13 cellular contexts compared by ENCODE assay signal in the genomic region with DNA sequence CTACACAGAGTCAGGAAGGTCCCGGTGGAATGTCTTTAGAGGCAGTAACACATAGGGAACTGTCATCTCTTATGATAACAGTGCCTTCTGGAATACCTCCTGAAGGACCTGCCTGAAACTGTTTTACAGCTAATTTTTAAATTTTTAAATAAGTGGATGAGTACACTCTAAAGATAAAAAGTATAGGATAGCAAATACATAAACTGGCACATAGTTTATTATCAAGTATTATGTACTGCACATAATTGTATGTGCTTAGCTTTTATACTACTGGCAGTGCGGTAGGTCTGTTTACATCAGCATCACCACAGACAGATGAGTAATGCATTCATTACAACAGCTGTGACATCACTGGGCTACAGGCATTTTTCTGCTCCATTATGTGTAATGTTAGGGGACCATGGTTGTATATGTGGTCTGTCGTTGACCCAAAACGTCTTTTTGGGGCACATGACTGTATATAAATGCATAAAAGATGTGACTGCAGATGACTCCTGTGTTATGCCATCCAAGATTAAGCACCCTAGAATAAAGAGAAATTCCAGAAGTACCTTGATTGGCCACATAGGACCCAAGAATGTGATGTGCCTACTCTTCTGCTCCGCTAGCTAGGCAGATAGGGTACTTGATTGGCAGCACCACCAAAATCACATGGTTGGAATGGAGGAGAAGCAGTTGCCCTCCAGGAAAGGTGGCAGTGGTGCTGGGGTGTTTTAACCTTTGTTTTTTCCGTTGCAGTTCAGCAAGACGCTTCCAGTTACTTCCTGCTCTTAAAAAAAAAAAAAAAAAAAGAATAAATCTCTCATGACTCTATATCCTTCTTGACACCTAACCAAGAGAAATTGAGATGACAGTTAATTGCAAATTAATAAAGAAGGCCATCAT. TPM values are rescaled to one million over a fixed set of nuclear protein-coding genes. Genes with fewer than 3 reads are reported as not detected.
DNase-seq lines count a peak whose midpoint lies in the region; ATAC-seq and TF ChIP-seq lines count a peak whose summit lies in the region.
"Had no signal": no experiment of that assay in that cellular context is flagged by ENCODE, and none has a peak within 500 bp of the region (broad histone marks: within the 10 kb centered on the region; RNA-seq: fewer than 3 reads in every experiment).

No MANE protein-coding gene starts in this region.

- peak overlapping the region; percentile 74 to 91 (median 82) for H3K27ac Mint-ChIP-seq in naive thymus-derived CD4-positive, alpha-beta T cell

- peaks cover 0 to 3% (median 0%) of the 10 kb centered on the region in 5 donors for H3K27me3 Mint-ChIP-seq in naive thymus-derived CD4-positive, alpha-beta T cell
- H3K27me3 Mint-ChIP-seq: natural killer cell treated with Interleukin-12 subunit alpha and Interleukin-12 subunit beta and Interleukin-15 and Interleukin-18, amount 100 ng/mL, for 72 hours had no signal

- intact Hi-C loops in IMR-90 (cut with micrococcal nuclease) = no loop called here
- intact Hi-C loops in naive thymus-derived CD4-positive, alpha-beta T cell (cut with micrococcal nuclease) = loop anchor here (10.0 kb wide), 7 partner anchors 340 to 1970 kb away; partner anchors contain the start of genes DNAJB11 (in 2 of the 2), C3orf70 (in 1 of the 2), EIF4A2 (in 1 of the 2) and KLHL24 (in 1 of the 2)

- peak overlapping the region; percentile 84 for H2AK5ac ChIP-seq in IMR-90 (ENCODE audit: low read depth, low read length)

- peaks cover 16 to 30% (median 22%) of the 10 kb centered on the region in 5 donors for H3K36me3 Mint-ChIP-seq in naive thymus-derived CD4-positive, alpha-beta T cell
- H3K36me3 Mint-ChIP-seq: natural killer cell treated with Interleukin-12 subunit alpha and Interleukin-12 subunit beta and Interleukin-15 and Interleukin-18, amount 100 ng/mL, for 72 hours had no signal

- peaks cover 0 to 5% (median 0%) of the 10 kb centered on the region in 11 donors for H3K9me3 Mint-ChIP-seq in naive thymus-derived CD4-positive, alpha-beta T cell
- H3K9me3 Mint-ChIP-seq: natural killer cell treated with Interleukin-12 subunit alpha and Interleukin-12 subunit beta and Interleukin-15 and Interleukin-18, amount 100 ng/mL, for 72 hours had no signal

- H3K4me1 ChIP-seq in SK-N-SH (ENCODE audit: control insufficient read depth in 1 of 2, insufficient read depth in 2 of 2, low read depth in 1 of 2, low read length in 1 of 2) = peaks cover 0 to 7% of the 10 kb centered on the region in 2 experiments; a peak in 3 of 4 replicates
- peaks cover 8% of the 10 kb centered on the region for H3K4me1 ChIP-seq in IMR-90 (ENCODE audit: control insufficient read depth, insufficient read depth, low read length)
- peaks cover 15 to 51% of the 10 kb centered on the region in 2 donors for H3K4me1 ChIP-seq in naive thymus-derived CD4-positive, alpha-beta T cell (ENCODE audit: control insufficient read depth in 2 of 2, insufficient read depth in 2 of 2, low read length in 2 of 2)

- H4K91ac ChIP-seq in IMR-90 (ENCODE audit: insufficient read depth, low read depth, low read length) = no peak overlapping the region

- no TSS peak for BruUV-seq in IMR-90 (replicated peaks; lab: Mats Ljungman, UMichigan)

- no peak overlapping the region for H2AK9ac ChIP-seq in IMR-90 (replicated peaks; ENCODE audit: low read depth, low read length, poor library complexity)

- no peak overlapping the region; the same call in 1 of the 2 replicates for H3K14ac ChIP-seq in IMR-90 (replicated peaks; ENCODE audit: low read depth, low read length)

- peak overlapping the region; percentile 71; the same call in 1 of the 2 replicates for H3K4ac ChIP-seq in IMR-90 (ENCODE audit: low read depth, low read length)

- DNase-seq in SK-N-SH = no peak
- peak; percentile 96 for DNase-seq in IMR-90
- DNase-seq in amniotic epithelial cell (ENCODE audit: low read depth) = peak; percentile 89
- peak in 7 of 9 donors; percentile 12 to 74 (median 34) for DNase-seq in naive thymus-derived CD4-positive, alpha-beta T cell
- no peak for DNase-seq in DMS79 (lab: John Stamatoyannopoulos, UW)
- no peak for DNase-seq in pons (ENCODE audit: low spot score)
- DNase-seq: NCI-H1694; Right ventricle myocardium superior; stimulated activated CD4-positive, alpha-beta T cell treated with anti-CD3 and anti-CD28 coated beads, Interleukin-4, amount 100 ng/mL, for 1 hour; transverse colon had no signal

- H2BK20ac ChIP-seq in IMR-90 (ENCODE audit: low read depth, low read length) = peak overlapping the region; percentile 54

- H2BK15ac ChIP-seq in IMR-90 (ENCODE audit: low read depth, low read length) = peak overlapping the region; percentile 29; the same call in 1 of the 3 replicates

- peak overlapping the region; percentile 40; the same call in 1 of the 2 replicates for H2BK120ac ChIP-seq in IMR-90 (ENCODE audit: low read depth, low read length)

- H2AFZ ChIP-seq in SK-N-SH (ENCODE audit: low read depth) (no peak overlapping the region), IMR-90 (replicated peaks; ENCODE audit: low read length, poor library complexity) (no peak overlapping the region)

- peaks cover 32% of the 10 kb centered on the region for H3K79me2 ChIP-seq in SK-N-SH (ENCODE audit: insufficient read depth)

- no peaks in the 10 kb centered on the region for H3K9me2 ChIP-seq in SK-N-SH

- no peak overlapping the region for H4K8ac ChIP-seq in IMR-90 (ENCODE audit: low read depth in 2 of 2, low read length in 2 of 2)

- no peaks in the 10 kb centered on the region for H3K27me3 ChIP-seq in SK-N-SH (ENCODE audit: insufficient read depth)
- H3K27me3 ChIP-seq in IMR-90 (ENCODE audit: control insufficient read depth, insufficient read depth, low read length) = no peaks in the 10 kb centered on the region
- H3K27me3 ChIP-seq in naive thymus-derived CD4-positive, alpha-beta T cell (ENCODE audit: control insufficient read depth in 2 of 2, insufficient read depth in 2 of 2, low read length in 2 of 2) = no peaks in the 10 kb centered on the region
- H3K27me3 ChIP-seq: transverse colon had no signal

- no peak for TF ChIP-seq EP300 in SK-N-SH (IDR thresholded peaks at IDR 0.05; ENCODE audit: borderline replicate concordance in 1 of 2, low read depth in 1 of 2, low read length in 1 of 2)

- H3K9ac ChIP-seq in SK-N-SH (no peak overlapping the region), IMR-90 (ENCODE audit: low read depth, low read length) (no peak overlapping the region)

- H4K5ac ChIP-seq in IMR-90 (ENCODE audit: low read depth, low read length) = no peak overlapping the region

- no peaks in the 10 kb centered on the region for H3F3A ChIP-seq in SK-N-SH (replicated peaks; ENCODE audit: insufficient read depth)

- H4K20me1 ChIP-seq in SK-N-SH (ENCODE audit: insufficient read depth) = no peaks in the 10 kb centered on the region; the same call in 1 of the 2 replicates
- H4K20me1 ChIP-seq in IMR-90 (ENCODE audit: insufficient read depth, low read length) = peaks cover 11% of the 10 kb centered on the region; the same call in 1 of the 2 replicates

- TF ChIP-seq RAD21 in SK-N-SH (IDR thresholded peaks at IDR 0.05; ENCODE audit: low read length) (no peak), IMR-90 (IDR thresholded peaks at IDR 0.05; ENCODE audit: low read length) (no peak)

- H3K4me3 ChIP-seq in SK-N-SH (ENCODE audit: low read depth in 2 of 2, low read length in 1 of 2) (no peak overlapping the region), IMR-90 (ENCODE audit: insufficient read depth, low read depth, low read length) (no peak overlapping the region)
- H3K4me3 ChIP-seq in naive thymus-derived CD4-positive, alpha-beta T cell (ENCODE audit: low read length) = no peak overlapping the region
- H3K4me3 ChIP-seq: transverse colon had no signal

- ATAC-seq in SK-N-SH treated with all-trans-retinoic acid at 6 μM for 48 hours (no peak), IMR-90 (ENCODE audit: low read depth) (peak; percentile 59), GM18861 (IDR thresholded peaks at IDR 0.05; ENCODE audit: unreplicated experiment) (no peak)
- ATAC-seq in naive thymus-derived CD4-positive, alpha-beta T cell = no peak

- in situ Hi-C loops in IMR-90 (cut with MboI; ENCODE audit: low sequenced_read_pairs) = no loop called here

- TF ChIP-seq POLR2A in IMR-90 (IDR thresholded peaks at IDR 0.05; ENCODE audit: low read depth, low read length) = no peak

- CTCF ChIA-PET in SK-N-SH (lab: Yijun Ruan, JAX) = interaction anchor here (1.0 to 2.5 kb wide), 2 partner anchors 11 to 28 kb away, joined by 3 to 15 read pairs; no protein-coding TSS in a partner anchor
- CTCF ChIA-PET in IMR-90 (lab: Yijun Ruan, JAX) = interaction anchor here (0.5 to 3.0 kb wide), 3 partner anchors 12 to 254 kb away, joined by 3 to 10 read pairs (median 4); no protein-coding TSS in a partner anchor
- CTCF ChIA-PET in naive thymus-derived CD4-positive, alpha-beta T cell (lab: Charles Lee) = interaction anchor here (0.7 to 1.8 kb wide), 5 partner anchors 8 to 64 kb away, joined by 3 to 6 read pairs (median 5); no protein-coding TSS in a partner anchor

- peak overlapping the region; percentile 79; the same call in 1 of the 2 replicates for H3K18ac ChIP-seq in IMR-90 (ENCODE audit: low read depth, low read length)

- H3K4me2 ChIP-seq in SK-N-SH = no peak overlapping the region
- H3K4me2 ChIP-seq in IMR-90 (ENCODE audit: low read depth, low read length) = peak overlapping the region; percentile 10; the same call in 1 of the 2 replicates

- H3K23ac ChIP-seq in IMR-90 (ENCODE audit: low read depth, low read length) = no peak overlapping the region

- WGBS in SK-N-SH (ENCODE audit: low lambda C conversion rate) = 89% methylated on average over 7 of the region's 7 CpGs
- WGBS in IMR-90 (ENCODE audit: extremely low coverage in 2 of 2, insufficient read length in 1 of 2), 2 experiments = no CpG with 5 or more reads among the region's 7 CpGs

- POLR2A ChIA-PET in SK-N-SH (lab: Yijun Ruan, JAX) = no interaction called here
- POLR2A ChIA-PET in IMR-90 (lab: Charles Lee; ENCODE audit: unreplicated experiment) = no interaction called here
- POLR2A ChIA-PET in naive thymus-derived CD4-positive, alpha-beta T cell (lab: Charles Lee) = interaction anchor here (1.6 kb wide), 2 partner anchors 8 to 21 kb away, joined by 5 to 6 read pairs; no protein-coding TSS in a partner anchor

- H3K36me3 ChIP-seq in SK-N-SH (replicated peaks in 1 of 2; ENCODE audit: control insufficient read depth in 1 of 2, insufficient read depth in 2 of 2, low read length in 1 of 2) = peaks cover 3% of the 10 kb centered on the region in 2 experiments
- no peaks in the 10 kb centered on the region; the same call in 1 of the 2 replicates for H3K36me3 ChIP-seq in IMR-90 (ENCODE audit: control insufficient read depth, insufficient read depth, low read length)
- peaks cover 0 to 5% (median 0%) of the 10 kb centered on the region in 3 experiments for H3K36me3 ChIP-seq in naive thymus-derived CD4-positive, alpha-beta T cell (ENCODE audit: control insufficient read depth in 2 of 3, insufficient read depth in 3 of 3, low read length in 3 of 3)
- H3K36me3 ChIP-seq: transverse colon had no signal

- H3K27ac ChIP-seq in SK-N-SH (ENCODE audit: low read depth in 2 of 2, low read length in 1 of 2) = no peak overlapping the region
- H3K27ac ChIP-seq in IMR-90 (ENCODE audit: insufficient read depth, low read length) = no peak overlapping the region
- peak overlapping the region; percentile 48 for H3K27ac ChIP-seq in naive thymus-derived CD4-positive, alpha-beta T cell (ENCODE audit: low read depth, low read length)
- H3K27ac ChIP-seq: transverse colon had no signal

- H3K79me1 ChIP-seq in IMR-90 (ENCODE audit: low read depth in 1 of 2, low read length in 2 of 2) = peaks cover 24 to 54% of the 10 kb centered on the region in 2 experiments

- TF ChIP-seq CTCF in SK-N-SH (IDR thresholded peaks at IDR 0.05) (no peak), IMR-90 (conservative IDR thresholded peaks at IDR 0.05; ENCODE audit: low read depth, low read length) (no peak)

- no peak overlapping the region for H3K56ac ChIP-seq in IMR-90 (ENCODE audit: extremely low read depth, insufficient read depth, low read length)

- peaks cover 15% of the 10 kb centered on the region for H3K9me1 ChIP-seq in IMR-90 (ENCODE audit: insufficient read depth, low read length)

- dilution Hi-C loops in IMR-90 (cut with HindIII; ENCODE audit: low sequenced_read_pairs, unreplicated experiment) = no loop called here

- peaks cover 36 to 86% (median 71%) of the 10 kb centered on the region in 7 donors for H3K4me1 Mint-ChIP-seq in naive thymus-derived CD4-positive, alpha-beta T cell

- H3K4me3 Mint-ChIP-seq in naive thymus-derived CD4-positive, alpha-beta T cell = peak overlapping the region; percentile 20 to 65 (median 56)

- no peaks in the 10 kb centered on the region for H3K9me3 ChIP-seq in SK-N-SH
- H3K9me3 ChIP-seq in IMR-90 (ENCODE audit: control insufficient read depth, insufficient read depth, low read length) = no peaks in the 10 kb centered on the region
- H3K9me3 ChIP-seq in naive thymus-derived CD4-positive, alpha-beta T cell (ENCODE audit: control insufficient read depth in 2 of 3, low read length in 3 of 3) = no peaks in the 10 kb centered on the region
- H3K9me3 ChIP-seq: transverse colon had no signal

- H2BK5ac ChIP-seq in IMR-90 (ENCODE audit: low read depth, low read length, poor library complexity, severe bottlenecking) = peak overlapping the region; percentile 72

RNA-seq across cellular contexts. Expression of gene VPS8, which starts 3.3 kb away (rescaled TPM):
- polyA plus RNA-seq in SK-N-SH (2012; rRNA removed) (12.8 and 15.9 TPM in 2 replicates), IMR-90 (2012; rRNA removed) (13.1 and 14.0 TPM in 2 replicates)
- polyA plus RNA-seq in SK-N-SH (2012; cell fraction: cytosol; rRNA removed) = 11.0 and 11.7 TPM in 2 replicates
- 25.7 and 55.8 TPM in 2 replicates for polyA plus RNA-seq in SK-N-SH (2012; cell fraction: nucleus; rRNA removed)
- total RNA-seq in IMR-90 (2012; rRNA removed) = 52.5 and 56.1 TPM in 2 replicates
- polyA plus RNA-seq in IMR-90 (2012; cell fraction: cytosol; rRNA removed) = 1.9 and 3.2 TPM in 2 replicates
- 11.9 and 55.8 TPM in 2 replicates for polyA plus RNA-seq in IMR-90 (2012; cell fraction: nucleus; rRNA removed; ENCODE audit: low replicate concordance)
- 100 to 1,000 TPM in 3 of 5 experiments, 10 to 100 TPM in 2; 77.9 to 119 (median 106) TPM for total RNA-seq in naive thymus-derived CD4-positive, alpha-beta T cell
- polyA plus RNA-seq in naive thymus-derived CD4-positive, alpha-beta T cell = 10 to 100 TPM; 31.8 to 44.3 TPM

Comparison
In these comparisons a context has a peak if more than half of its experiments do, and no peak if none do; other contexts are left out.
1. DNase-seq: peak in IMR-90 (single experiment), amniotic epithelial cell (single experiment) and naive thymus-derived CD4-positive, alpha-beta T cell (7 of 9); none in SK-N-SH (single experiment), DMS79 (single experiment) and pons (single experiment).